Comparison of ENCODE assay signal across 10 cellular contexts in the genomic region with DNA sequence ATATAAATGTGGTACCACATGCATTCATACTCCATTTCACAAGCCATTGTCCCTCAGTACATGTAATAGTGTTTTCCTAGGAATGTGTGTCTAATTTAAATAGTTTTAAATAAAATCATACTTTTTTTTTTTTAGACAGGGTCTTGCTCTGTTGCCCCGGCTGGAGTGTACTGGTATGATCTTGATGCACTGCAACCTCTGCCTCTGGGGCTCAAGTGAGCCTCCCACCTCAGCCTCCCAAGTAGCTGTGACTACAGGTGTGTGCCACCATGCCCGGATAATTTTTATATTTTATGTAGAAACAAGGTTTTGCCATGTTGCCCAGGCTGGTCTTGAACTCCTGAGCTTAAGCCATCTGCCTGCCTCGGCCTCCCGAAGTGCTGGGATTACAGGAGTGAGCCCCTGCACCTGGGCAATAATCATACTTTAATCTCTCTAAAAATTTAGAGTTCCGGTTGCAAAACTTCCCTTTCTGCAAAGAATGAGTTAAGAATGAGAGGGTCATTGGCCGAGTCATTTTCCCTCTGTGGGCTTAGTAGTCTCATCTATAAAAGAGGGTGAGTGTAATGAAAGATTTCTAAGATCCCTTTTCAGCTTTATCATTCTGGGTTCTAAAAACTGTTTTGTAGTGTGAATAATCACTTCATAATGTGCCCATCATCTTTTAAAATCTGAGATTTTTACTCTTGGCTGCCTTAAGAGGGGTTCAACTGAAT.
DNase-seq lines count a peak whose midpoint lies in the region; ATAC-seq and TF ChIP-seq lines count a peak whose summit lies in the region.
"Had no signal": no experiment of that assay in that cellular context is flagged by ENCODE, and none has a peak within 500 bp of the region (broad histone marks: within the 10 kb centered on the region; RNA-seq: fewer than 3 reads in every experiment).

No MANE protein-coding gene starts in this region.

- intact Hi-C loops in esophagus muscularis mucosa (cut with DNase I) = no loop called here

- peaks cover 9% of the 10 kb centered on the region for H3K4me1 Mint-ChIP-seq in activated T-cell treated with anti-CD3 and anti-CD28 coated beads, Interleukin-2, amount 50 U/mL, for 72 hours (ENCODE audit: low read depth)

- ATAC-seq in activated T-cell treated with anti-CD3 and anti-CD28 coated beads, Interleukin-2, amount 50 U/mL, for 72 hours (replicated peaks in 1 of 2) = no peak
- ATAC-seq in GM21381 (IDR thresholded peaks at IDR 0.05; ENCODE audit: unreplicated experiment) (no peak), GM21526 (IDR thresholded peaks at IDR 0.05; ENCODE audit: low FRiP score, unreplicated experiment) (no peak)
- ATAC-seq: PC-3 had no signal

- WGBS in esophagus muscularis mucosa = 95% methylated on average over 6 of the region's 6 CpGs
- 81% methylated on average over 6 of the region's 6 CpGs for WGBS in suprapubic skin

- no peaks in the 10 kb centered on the region for H3K9me3 Mint-ChIP-seq in activated T-cell treated with anti-CD3 and anti-CD28 coated beads, Interleukin-2, amount 50 U/mL, for 72 hours

- no peaks in the 10 kb centered on the region for H3K36me3 Mint-ChIP-seq in activated T-cell treated with anti-CD3 and anti-CD28 coated beads, Interleukin-2, amount 50 U/mL, for 72 hours (ENCODE audit: insufficient read depth in 2 of 2)

- TF ChIP-seq POLR2A in esophagus muscularis mucosa (IDR thresholded peaks at IDR 0.05; ENCODE audit: low read depth) (no peak), suprapubic skin (IDR thresholded peaks at IDR 0.05) (no peak)

- H3K9me3 ChIP-seq in esophagus muscularis mucosa (no peaks in the 10 kb centered on the region), suprapubic skin (no peaks in the 10 kb centered on the region)
- H3K9me3 ChIP-seq: MG63 had no signal

- H3K36me3 ChIP-seq in esophagus muscularis mucosa = no peaks in the 10 kb centered on the region
- no peaks in the 10 kb centered on the region for H3K36me3 ChIP-seq in suprapubic skin
- H3K36me3 ChIP-seq: MG63 had no signal

- peak overlapping the region; percentile 75 to 82 for H3K4me3 Mint-ChIP-seq in activated T-cell treated with anti-CD3 and anti-CD28 coated beads, Interleukin-2, amount 50 U/mL, for 72 hours

- H3K27me3 Mint-ChIP-seq in activated T-cell treated with anti-CD3 and anti-CD28 coated beads, Interleukin-2, amount 50 U/mL, for 72 hours (ENCODE audit: low read depth) = peaks cover 5% of the 10 kb centered on the region

- no peak for TF ChIP-seq EP300 in esophagus muscularis mucosa (IDR thresholded peaks at IDR 0.05)
- no peak for TF ChIP-seq EP300 in suprapubic skin (IDR thresholded peaks at IDR 0.05)

- DNase-seq in activated T-cell treated with anti-CD3 and anti-CD28 coated beads, Interleukin-2, amount 50 U/mL, for 72 hours = no peak
- DNase-seq in activated T-cell treated with anti-CD3 and anti-CD28 coated beads for 4 hours = no peak
- peak; percentile 40 for DNase-seq in MV-4-11 (lab: John Stamatoyannopoulos, UW)
- DNase-seq in esophagus muscularis mucosa (ENCODE audit: extremely low spot score) = no peak
- no peak for DNase-seq in suprapubic skin (ENCODE audit: low spot score in 2 of 2)
- DNase-seq in NCI-H1694 treated with DMSO at 0.1 percent for 48 hours (lab: John Stamatoyannopoulos, UW) = no peak
- DNase-seq: MG63, PC-3 had no signal

- peak overlapping the region; percentile 94 for H3K27ac Mint-ChIP-seq in activated T-cell treated with anti-CD3 and anti-CD28 coated beads, Interleukin-2, amount 50 U/mL, for 72 hours

- no peak overlapping the region for H3K4me3 ChIP-seq in esophagus muscularis mucosa
- no peak overlapping the region for H3K4me3 ChIP-seq in suprapubic skin
- H3K4me3 ChIP-seq: MG63 had no signal

- H3K27me3 ChIP-seq in esophagus muscularis mucosa (no peaks in the 10 kb centered on the region), suprapubic skin (no peaks in the 10 kb centered on the region)
- H3K27me3 ChIP-seq: MG63 had no signal

- TF ChIP-seq CTCF in esophagus muscularis mucosa (IDR thresholded peaks at IDR 0.05) (no peak), suprapubic skin (IDR thresholded peaks at IDR 0.05) (no peak)

- peaks cover 8 to 25% (median 17%) of the 10 kb centered on the region in 4 donors for H3K4me1 ChIP-seq in esophagus muscularis mucosa
- peaks cover 36% of the 10 kb centered on the region for H3K4me1 ChIP-seq in suprapubic skin

- H3K27ac ChIP-seq in esophagus muscularis mucosa (replicated peaks in 1 of 4) = peak overlapping the region; percentile 24 to 54 (median 51)
- H3K27ac ChIP-seq in suprapubic skin = peak overlapping the region; percentile 18
